ENCODE assay signal across 8 cellular contexts in the genomic region with DNA sequence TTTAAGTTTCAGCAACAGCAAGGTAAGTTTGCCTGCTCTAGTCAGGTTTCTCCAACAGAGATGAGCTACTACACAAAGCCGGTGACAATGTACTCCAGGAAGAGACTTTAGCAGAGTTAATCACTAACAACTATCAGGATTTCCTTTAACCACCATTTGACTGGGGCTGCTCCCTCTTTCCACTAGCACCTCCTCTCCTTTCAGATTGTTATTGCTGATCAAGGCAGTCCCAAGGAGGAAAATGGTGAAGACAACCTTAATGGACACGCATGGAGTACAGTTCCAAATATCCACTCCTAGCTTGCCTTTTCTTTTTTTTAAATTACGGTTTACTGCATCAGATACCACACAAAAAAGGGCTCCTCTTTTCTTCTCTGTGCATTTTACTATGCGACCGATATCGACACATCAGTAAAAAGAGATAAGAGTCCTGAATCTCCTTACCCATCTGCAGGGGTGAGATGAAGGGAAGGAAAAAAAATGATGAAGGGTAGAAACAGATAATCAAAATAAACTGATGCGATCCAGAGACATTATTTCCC. TPM values are rescaled to one million over a fixed set of nuclear protein-coding genes. Genes with fewer than 3 reads are reported as not detected.
A peak's percentile ranks its signal among the peaks of the same experiment; 100 is the strongest.
DNase-seq lines count a peak whose midpoint lies in the region; ATAC-seq, FAIRE-seq and TF ChIP-seq lines count a peak whose summit lies in the region.

No MANE protein-coding gene starts in this region.

- H3K4me1 Mint-ChIP-seq in Calu3 (ENCODE audit: low read depth, unreplicated experiment) = peaks cover 28% of the 10 kb centered on the region
- H3K4me1 Mint-ChIP-seq in naive thymus-derived CD4-positive, alpha-beta T cell = peaks cover 21 to 47% (median 38%) of the 10 kb centered on the region in 7 donors

- no peak for TF ChIP-seq POLR2A in endothelial cell of umbilical vein (IDR thresholded peaks at IDR 0.05; ENCODE audit: low read depth, low read length)

- intact Hi-C loops in Calu3 (cut with micrococcal nuclease; ENCODE audit: unreplicated experiment) = loop anchor here (2.0 kb wide), 1 partner anchor 49 kb away; no protein-coding TSS in a partner anchor
- intact Hi-C loops in endothelial cell of umbilical vein (cut with micrococcal nuclease) = loop anchor here (1.0 to 5.0 kb wide), 3 partner anchors 31 to 94 kb away; a partner anchor contains a TSS
- intact Hi-C loops in naive thymus-derived CD4-positive, alpha-beta T cell (cut with micrococcal nuclease) = loop anchor here (1.0 to 10.0 kb wide), 10 partner anchors 31 to 151 kb away; a partner anchor contains a TSS

- H3K9ac ChIP-seq in endothelial cell of umbilical vein (replicated peaks; ENCODE audit: extremely low read depth, insufficient read depth, low read length) = peak overlapping the region; percentile 90

- dilution Hi-C loops in endothelial cell of umbilical vein (cut with MboI; ENCODE audit: extremely low pct_ligation_motif_present, low sequenced_read_pairs) = no loop called here

- peak overlapping the region; percentile 85 for H3K27ac Mint-ChIP-seq in Calu3 (ENCODE audit: unreplicated experiment)
- peak overlapping the region; percentile 80 to 98 (median 85) for H3K27ac Mint-ChIP-seq in naive thymus-derived CD4-positive, alpha-beta T cell

- no peaks in the 10 kb centered on the region for H3K27me3 ChIP-seq in endothelial cell of umbilical vein (ENCODE audit: control insufficient read depth in 2 of 2, insufficient read depth in 2 of 2, low read length in 2 of 2)
- no peaks in the 10 kb centered on the region for H3K27me3 ChIP-seq in naive thymus-derived CD4-positive, alpha-beta T cell (ENCODE audit: control insufficient read depth in 2 of 2, insufficient read depth in 2 of 2, low read length in 2 of 2)

- H3K4me3 ChIP-seq in HEK293 (ENCODE audit: low read depth, low read length) (peak overlapping the region; percentile 94), endothelial cell of umbilical vein (replicated peaks in 1 of 3; ENCODE audit: insufficient read depth in 1 of 3, low read depth in 1 of 3, low read length in 3 of 3) (peak overlapping the region; percentile 90 to 98 (median 95))
- peak overlapping the region; percentile 85 for H3K4me3 ChIP-seq in naive thymus-derived CD4-positive, alpha-beta T cell (ENCODE audit: low read length)

- peaks cover 58% of the 10 kb centered on the region for H3K79me2 ChIP-seq in endothelial cell of umbilical vein (ENCODE audit: control insufficient read depth, insufficient read depth, low read length)

- no peaks in the 10 kb centered on the region for H4K20me1 ChIP-seq in endothelial cell of umbilical vein (replicated peaks; ENCODE audit: control insufficient read depth, extremely low read depth, insufficient read depth, low read length)

- DNase-seq in Calu3 (peak; percentile 46), SK-MEL-5 (ENCODE audit: low read depth, low spot score) (peak; percentile 54), endothelial cell of umbilical vein (ENCODE audit: low read depth, low spot score) (peak; percentile 74), D721Med (ENCODE audit: insufficient read length, low spot score) (no peak)
- DNase-seq in naive thymus-derived CD4-positive, alpha-beta T cell = peak in 4 of 9 donors; percentile 2 to 26 (median 19)
- no peak for DNase-seq in activated effector memory CD4-positive, alpha-beta T cell treated with anti-CD3 and anti-CD28 coated beads, Interleukin-2, amount 50 U/mL, for 16 hours

- H3K9me1 ChIP-seq in endothelial cell of umbilical vein (replicated peaks; ENCODE audit: control insufficient read depth, extremely low read depth, insufficient read depth, low read length) = no peaks in the 10 kb centered on the region

- no peak for ATAC-seq in naive thymus-derived CD4-positive, alpha-beta T cell
- ATAC-seq in GM19463 (IDR thresholded peaks at IDR 0.05; ENCODE audit: unreplicated experiment) = no peak

- FAIRE-seq in endothelial cell of umbilical vein (lab: Jason Lieb, UNC) (peak; percentile 59), D721Med (lab: Jason Lieb, UNC) (no peak)

- TF ChIP-seq CTCF in Calu3 (IDR thresholded peaks at IDR 0.05; ENCODE audit: unreplicated experiment) (no peak), HEK293 (tag by site-specific recombination; IDR thresholded peaks at IDR 0.05) (no peak), endothelial cell of umbilical vein (IDR thresholded peaks at IDR 0.05; ENCODE audit: extremely low read depth in 1 of 2, insufficient read depth in 1 of 2, low read depth in 1 of 2, low read length in 2 of 2) (no peak), D721Med (IDR thresholded peaks at IDR 0.05; ENCODE audit: insufficient read depth, missing control alignments) (no peak)

- peaks cover 22% of the 10 kb centered on the region for H3K4me1 ChIP-seq in HEK293 (ENCODE audit: control insufficient read depth, insufficient read depth, low read length)
- H3K4me1 ChIP-seq in endothelial cell of umbilical vein (ENCODE audit: control insufficient read depth, extremely low read depth, insufficient read depth, low read length) = peaks cover 48% of the 10 kb centered on the region
- peaks cover 0 to 16% of the 10 kb centered on the region in 2 donors for H3K4me1 ChIP-seq in naive thymus-derived CD4-positive, alpha-beta T cell (ENCODE audit: control insufficient read depth in 2 of 2, insufficient read depth in 2 of 2, low read length in 2 of 2)

- BruUV-seq in Calu3 (replicated peaks; lab: Mats Ljungman, UMichigan) (TSS peak; percentile 42), endothelial cell of umbilical vein (replicated peaks; lab: Mats Ljungman, UMichigan) (TSS peak; percentile 32)

- no peaks in the 10 kb centered on the region for H3K27me3 Mint-ChIP-seq in Calu3 (ENCODE audit: unreplicated experiment)
- H3K27me3 Mint-ChIP-seq in naive thymus-derived CD4-positive, alpha-beta T cell = no peaks in the 10 kb centered on the region

- H3K36me3 Mint-ChIP-seq in Calu3 (ENCODE audit: insufficient read depth, unreplicated experiment) = peaks cover 59% of the 10 kb centered on the region
- no peaks in the 10 kb centered on the region for H3K36me3 Mint-ChIP-seq in naive thymus-derived CD4-positive, alpha-beta T cell

- in situ Hi-C loops in SK-MEL-5 (cut with HindIII; ENCODE audit: low pct_unique_long_range_greater_than_20kb, low sequenced_read_pairs) = no loop called here

- H3K36me3 ChIP-seq in HEK293 (ENCODE audit: control insufficient read depth in 2 of 2, insufficient read depth in 1 of 2, low read length in 2 of 2) (no peaks in the 10 kb centered on the region), endothelial cell of umbilical vein (ENCODE audit: control insufficient read depth in 2 of 2, extremely low read depth in 1 of 2, insufficient read depth in 2 of 2, low read length in 2 of 2) (no peaks in the 10 kb centered on the region)
- no peaks in the 10 kb centered on the region for H3K36me3 ChIP-seq in naive thymus-derived CD4-positive, alpha-beta T cell (ENCODE audit: control insufficient read depth in 2 of 3, insufficient read depth in 3 of 3, low read length in 3 of 3)

- H3K4me2 ChIP-seq in endothelial cell of umbilical vein (ENCODE audit: insufficient read depth, low read length) = peak overlapping the region; percentile 98

- no peaks in the 10 kb centered on the region for H3K9me3 Mint-ChIP-seq in Calu3 (ENCODE audit: low read depth, unreplicated experiment)
- H3K9me3 Mint-ChIP-seq in naive thymus-derived CD4-positive, alpha-beta T cell = no peaks in the 10 kb centered on the region

- H2AFZ ChIP-seq in endothelial cell of umbilical vein (ENCODE audit: low read depth, low read length) = peak overlapping the region; percentile 8

- CTCF ChIA-PET in Calu3 (lab: Charles Lee) = interaction anchor here (0.6 to 1.1 kb wide), 3 partner anchors 48 to 140 kb away, joined by 3 to 6 read pairs (median 3); a partner anchor contains a TSS
- CTCF ChIA-PET in HEK293 (lab: Yijun Ruan, JAX) = interaction anchor here (0.5 to 4.9 kb wide), 13 partner anchors 9 to 144 kb away, joined by 3 to 68 read pairs (median 3); no protein-coding TSS in a partner anchor
- CTCF ChIA-PET in endothelial cell of umbilical vein (lab: Charles Lee) = interaction anchor here (1.4 to 3.1 kb wide), 4 partner anchors 21 to 101 kb away, joined by 3 to 32 read pairs (median 8); no protein-coding TSS in a partner anchor
- CTCF ChIA-PET in naive thymus-derived CD4-positive, alpha-beta T cell (lab: Charles Lee) = interaction anchor here (0.7 to 2.4 kb wide), 6 partner anchors 24 to 115 kb away, joined by 3 to 6 read pairs (median 4); a partner anchor contains a TSS

- peak overlapping the region; percentile 85 for H3K4me3 Mint-ChIP-seq in Calu3 (ENCODE audit: low read depth, unreplicated experiment)
- H3K4me3 Mint-ChIP-seq in naive thymus-derived CD4-positive, alpha-beta T cell = peak overlapping the region; percentile 87 to 99 (median 92)

- H3K27ac ChIP-seq in HEK293 (ENCODE audit: extremely low read depth, low read depth, low read length) (peak overlapping the region; percentile 53; the same call in 1 of the 2 replicates), endothelial cell of umbilical vein (ENCODE audit: insufficient read depth, low read depth, low read length) (peak overlapping the region; percentile 95)
- H3K27ac ChIP-seq in naive thymus-derived CD4-positive, alpha-beta T cell (ENCODE audit: low read depth, low read length) = peak overlapping the region; percentile 96

- no peaks in the 10 kb centered on the region for H3K9me3 ChIP-seq in HEK293 (ENCODE audit: control insufficient read depth, insufficient read depth, low read depth, low read length)
- no peaks in the 10 kb centered on the region for H3K9me3 ChIP-seq in endothelial cell of umbilical vein (replicated peaks; ENCODE audit: control insufficient read depth, insufficient read depth, low read length)
- H3K9me3 ChIP-seq in naive thymus-derived CD4-positive, alpha-beta T cell (ENCODE audit: control insufficient read depth in 2 of 3, low read length in 3 of 3) = no peaks in the 10 kb centered on the region

- POLR2A ChIA-PET in HEK293 (lab: Yijun Ruan, JAX) (interaction anchor here (0.7 to 2.7 kb wide), 7 partner anchors 10 to 92 kb away, joined by 3 to 20 read pairs (median 5); a partner anchor contains a TSS), endothelial cell of umbilical vein (lab: Charles Lee) (interaction anchor here (0.6 kb wide), 1 partner anchor 22 kb away, joined by 7 read pairs; no protein-coding TSS in a partner anchor)
- POLR2A ChIA-PET in naive thymus-derived CD4-positive, alpha-beta T cell (lab: Charles Lee) = interaction anchor here (0.6 to 1.9 kb wide), 9 partner anchors 9 to 140 kb away, joined by 3 to 6 read pairs (median 3); a partner anchor contains a TSS

RNA-seq across cellular contexts. Expression of a gene that starts 30.9 kb away (rescaled TPM):
- total RNA-seq in Calu3 (2022) (37.7 and 42.1 TPM in 2 replicates), endothelial cell of umbilical vein (30.6 and 33.7 TPM in 2 replicates)
- total RNA-seq in SK-MEL-5 (2014; rRNA removed; shearing (Covaris generic)) = 11.3 and 14.7 TPM in 2 replicates
- polyA plus RNA-seq in SK-MEL-5 (2015; cell fraction: cytosol; rRNA removed) = 46.7 and 54.7 TPM in 2 replicates
- polyA plus RNA-seq in SK-MEL-5 (2015; cell fraction: nucleus; rRNA removed) = 8.0 and 11.5 TPM in 2 replicates
- polyA plus RNA-seq in endothelial cell of umbilical vein = 20.6 and 21.1 TPM in 2 replicates
- 18.3 and 19.6 TPM in 2 replicates for polyA plus RNA-seq in endothelial cell of umbilical vein (2011; cell fraction: cytosol; rRNA removed)
- 23.3 and 23.6 TPM in 2 replicates for polyA plus RNA-seq in endothelial cell of umbilical vein (2011; cell fraction: nucleus; rRNA removed)
- 22.9 and 24.4 TPM in 2 replicates for polyA plus RNA-seq in endothelial cell of umbilical vein (2012)
- 41.2 and 46.6 TPM in 2 replicates for polyA minus RNA-seq in endothelial cell of umbilical vein
- polyA minus RNA-seq in endothelial cell of umbilical vein (2011; cell fraction: cytosol; rRNA and poly(A)+ RNA removed) = 8.4 TPM
- polyA minus RNA-seq in endothelial cell of umbilical vein (2011; cell fraction: nucleus; rRNA and poly(A)+ RNA removed) = 40.4 and 42.2 TPM in 2 replicates
- 10 to 100 TPM; 16.5 to 24.4 (median 22.3) TPM for total RNA-seq in naive thymus-derived CD4-positive, alpha-beta T cell
- polyA plus RNA-seq in naive thymus-derived CD4-positive, alpha-beta T cell = 10 to 100 TPM; 11.8 to 23.1 TPM

RNA-seq across cellular contexts. Expression of a gene that starts 43.2 kb away (rescaled TPM):
- total RNA-seq in Calu3 (2022) (47.2 and 48.4 TPM in 2 replicates), endothelial cell of umbilical vein (50.3 and 58.0 TPM in 2 replicates)
- total RNA-seq in SK-MEL-5 (2014; rRNA removed; shearing (Covaris generic)) = 23.8 and 35.7 TPM in 2 replicates
- polyA plus RNA-seq in SK-MEL-5 (2015; cell fraction: cytosol; rRNA removed) = 84.5 and 105 TPM in 2 replicates
- 138 and 139 TPM in 2 replicates for polyA plus RNA-seq in SK-MEL-5 (2015; cell fraction: nucleus; rRNA removed)
- 86.6 and 102 TPM in 2 replicates for polyA plus RNA-seq in endothelial cell of umbilical vein
- polyA plus RNA-seq in endothelial cell of umbilical vein (2011; cell fraction: cytosol; rRNA removed) = 88.4 and 97.2 TPM in 2 replicates
- polyA plus RNA-seq in endothelial cell of umbilical vein (2011; cell fraction: nucleus; rRNA removed) = 99.2 and 99.9 TPM in 2 replicates
- polyA plus RNA-seq in endothelial cell of umbilical vein (2012) = 65.5 and 79.5 TPM in 2 replicates
- 82.8 and 101 TPM in 2 replicates for polyA minus RNA-seq in endothelial cell of umbilical vein
- polyA minus RNA-seq in endothelial cell of umbilical vein (2011; cell fraction: cytosol; rRNA and poly(A)+ RNA removed) = 69.5 TPM
- polyA minus RNA-seq in endothelial cell of umbilical vein (2011; cell fraction: nucleus; rRNA and poly(A)+ RNA removed) = 31.0 and 38.9 TPM in 2 replicates
- 10 to 100 TPM; 19.8 to 50.0 (median 24.9) TPM for total RNA-seq in naive thymus-derived CD4-positive, alpha-beta T cell
- 10 to 100 TPM; 41.3 to 56.6 TPM for polyA plus RNA-seq in naive thymus-derived CD4-positive, alpha-beta T cell

Comparison
In these comparisons a context has a peak if more than half of its experiments do, and no peak if none do; other contexts are left out.
1. DNase-seq: peak in Calu3 (single experiment), SK-MEL-5 (single experiment) and endothelial cell of umbilical vein (single experiment); none in D721Med (single experiment) and activated effector memory CD4-positive, alpha-beta T cell treated with anti-CD3 and anti-CD28 coated beads, Interleukin-2, amount 50 U/mL, for 16 hours (single experiment).
2. Peak in every context shown above with its lines, with median percentiles within 50 percentile points of each other: H3K27ac ChIP-seq and H3K4me3 ChIP-seq.